ENCODE assay signal across 8 cellular contexts in genomic region chr16:67055712-67056487, GRCh38. TPM values are rescaled to one million over a fixed set of nuclear protein-coding genes. Genes with fewer than 3 reads are reported as not detected.
DNase-seq lines count a peak whose midpoint lies in the region; ATAC-seq and TF ChIP-seq lines count a peak whose summit lies in the region.

No MANE protein-coding gene starts in this region.

- peak overlapping the region; percentile 16 for H3K4me3 ChIP-seq in psoas muscle

- H3K9me3 ChIP-seq in psoas muscle = no peaks in the 10 kb centered on the region

- peaks cover 22% of the 10 kb centered on the region for H3K4me1 ChIP-seq in psoas muscle

- intact Hi-C loops in psoas muscle (cut with DNase I) = no loop called here

- H3K27me3 ChIP-seq in psoas muscle (ENCODE audit: insufficient read depth in 3 of 3, low read length in 2 of 3) = no peaks in the 10 kb centered on the region

- DNase-seq in LHCN-M2 (ENCODE audit: low read depth) (peak; percentile 99), brain pericyte (ENCODE audit: low read depth, low spot score) (peak; percentile 72), psoas muscle (no peak), SKM-1 (lab: John Stamatoyannopoulos, UW; ENCODE audit: unreplicated experiment) (no peak), DMS 273 (lab: John Stamatoyannopoulos, UW; ENCODE audit: unreplicated experiment) (no peak), activated gamma-delta T cell treated with Interleukin-2 at 50 U/mL for 16 hours (no peak)
- DNase-seq in stimulated activated CD4-positive, alpha-beta T cell treated with anti-CD3 and anti-CD28 coated beads, Interleukin-2, amount 100 ng/mL, for 24 hours = no peak

- H3K27ac ChIP-seq in psoas muscle = peak overlapping the region; percentile 87

- ATAC-seq in GM18502 (IDR thresholded peaks at IDR 0.05; ENCODE audit: poor library complexity, unreplicated experiment) = peak; percentile 55
- peak; percentile 96 to 98 (median 97) for ATAC-seq in psoas muscle

- TF ChIP-seq CTCF in psoas muscle (IDR thresholded peaks at IDR 0.05) = no peak

- H3K36me3 ChIP-seq in psoas muscle (ENCODE audit: insufficient read depth in 1 of 2, low read depth in 1 of 2) = no peaks in the 10 kb centered on the region

- 72 to 83% (median 75%) methylated on average over 4 of the region's 4 CpGs for WGBS in psoas muscle, 3 donors

RNA-seq across cellular contexts. Expression of gene CBFB, which starts 27.0 kb away (rescaled TPM):
- total RNA-seq in LHCN-M2 (2014; rRNA removed) (121 and 123 TPM in 2 replicates), psoas muscle (10 to 100 TPM; 32.2 to 66.1 (median 56.7) TPM)
- 41.4 TPM for polyA plus RNA-seq in LHCN-M2 (2012)
- 10 to 100 TPM; 24.3 to 56.3 (median 51.4) TPM for polyA plus RNA-seq in psoas muscle

RNA-seq across cellular contexts. Expression of gene PHAF1, which starts 53.8 kb away (rescaled TPM):
- 16.1 and 24.3 TPM in 2 replicates for total RNA-seq in LHCN-M2 (2014; rRNA removed)
- polyA plus RNA-seq in LHCN-M2 (2012) = 11.0 TPM
- 10 to 100 TPM; 12.2 to 19.5 (median 15.5) TPM for total RNA-seq in psoas muscle
- polyA plus RNA-seq in psoas muscle = 10 to 100 TPM; 12.3 to 60.4 (median 12.4) TPM

Comparison
In these comparisons a context has a peak if more than half of its experiments do, and no peak if none do; other contexts are left out.
1. DNase-seq: peak in LHCN-M2 (single experiment) and brain pericyte (single experiment); none in psoas muscle (0 of 2), SKM-1 (single experiment), DMS 273 (single experiment), activated gamma-delta T cell treated with Interleukin-2 at 50 U/mL for 16 hours (single experiment) and stimulated activated CD4-positive, alpha-beta T cell treated with anti-CD3 and anti-CD28 coated beads, Interleukin-2, amount 100 ng/mL, for 24 hours (0 of 2).